Comparison of ENCODE assay signal across 21 cellular contexts in genomic region chr18:79418642-79419041, GRCh38.
"Had no signal": no experiment of that assay in that cellular context is flagged by ENCODE, and none has a peak within 500 bp of the region (broad histone marks: within the 10 kb centered on the region; RNA-seq: fewer than 3 reads in every experiment).

No MANE protein-coding gene starts in this region.

- H3K27ac Mint-ChIP-seq: natural killer cell treated with Interleukin-12 subunit alpha and Interleukin-12 subunit beta and Interleukin-15 and Interleukin-18, amount 100 ng/mL, for 72 hours had no signal

- H3K9me3 ChIP-seq: esophagus squamous epithelium, gastroesophageal sphincter, left ventricle myocardium inferior, pancreas, prostate gland, right lobe of liver, spleen had no signal

- H3K4me3 Mint-ChIP-seq: natural killer cell treated with Interleukin-12 subunit alpha and Interleukin-12 subunit beta and Interleukin-15 and Interleukin-18, amount 100 ng/mL, for 72 hours; stimulated activated memory B cell treated with anti-CD40 and anti-IgM and Interleukin-4, amounts not matched to agents 10 μg/mL and 1 μg/mL and 100 μg/mL, for 72 hours had no signal

- H3K4me3 ChIP-seq: esophagus squamous epithelium, gastroesophageal sphincter, left ventricle myocardium inferior, lung, pancreas, prostate gland, right lobe of liver, spleen had no signal

- H3K27me3 ChIP-seq: esophagus squamous epithelium, gastroesophageal sphincter, pancreas, right lobe of liver, spleen had no signal

- ATAC-seq: gastroesophageal sphincter; pancreas; right lobe of liver; stimulated activated memory B cell treated with anti-CD40 and anti-IgM and Interleukin-4, amounts not matched to agents 10 μg/mL and 1 μg/mL and 100 μg/mL, for 72 hours had no signal

- H3K36me3 ChIP-seq: pancreas, prostate gland, right lobe of liver had no signal

- H3K36me3 Mint-ChIP-seq: natural killer cell treated with Interleukin-12 subunit alpha and Interleukin-12 subunit beta and Interleukin-15 and Interleukin-18, amount 100 ng/mL, for 72 hours had no signal

- H3K27ac ChIP-seq: esophagus squamous epithelium, gastroesophageal sphincter, left ventricle myocardium inferior, pancreas, prostate gland, right lobe of liver, spleen had no signal

- DNase-seq: effector memory CD4-positive, alpha-beta T cell; esophagus squamous epithelium; foreskin fibroblast; glutamatergic neuron; islet precursor cell; left ventricle myocardium inferior; mesenchymal stem cell; midbrain; occipital lobe; right lobe of liver; stimulated activated CD4-positive, alpha-beta T cell treated with anti-CD3 and anti-CD28 coated beads, Interleukin-15, amount 100 ng/mL, for 24 hours; stimulated activated CD4-positive, alpha-beta T cell treated with anti-CD3 and anti-CD28 coated beads, Interleukin-1b, Interleukin-23, amount 100 ng/mL, for 48 hours; stimulated activated CD4-positive, alpha-beta T cell treated with anti-CD3 and anti-CD28 coated beads, Interleukin-4, amount 100 ng/mL, for 24 hours; trophoblast cell had no signal

- H3K27me3 Mint-ChIP-seq: natural killer cell treated with Interleukin-12 subunit alpha and Interleukin-12 subunit beta and Interleukin-15 and Interleukin-18, amount 100 ng/mL, for 72 hours; stimulated activated memory B cell treated with anti-CD40 and anti-IgM and Interleukin-4, amounts not matched to agents 10 μg/mL and 1 μg/mL and 100 μg/mL, for 72 hours had no signal

- H3K9me3 Mint-ChIP-seq: natural killer cell treated with Interleukin-12 subunit alpha and Interleukin-12 subunit beta and Interleukin-15 and Interleukin-18, amount 100 ng/mL, for 72 hours; stimulated activated memory B cell treated with anti-CD40 and anti-IgM and Interleukin-4, amounts not matched to agents 10 μg/mL and 1 μg/mL and 100 μg/mL, for 72 hours had no signal

- H3K4me1 ChIP-seq: pancreas, prostate gland, right lobe of liver had no signal
